19 cellular contexts compared by ENCODE assay signal in the genomic region with DNA sequence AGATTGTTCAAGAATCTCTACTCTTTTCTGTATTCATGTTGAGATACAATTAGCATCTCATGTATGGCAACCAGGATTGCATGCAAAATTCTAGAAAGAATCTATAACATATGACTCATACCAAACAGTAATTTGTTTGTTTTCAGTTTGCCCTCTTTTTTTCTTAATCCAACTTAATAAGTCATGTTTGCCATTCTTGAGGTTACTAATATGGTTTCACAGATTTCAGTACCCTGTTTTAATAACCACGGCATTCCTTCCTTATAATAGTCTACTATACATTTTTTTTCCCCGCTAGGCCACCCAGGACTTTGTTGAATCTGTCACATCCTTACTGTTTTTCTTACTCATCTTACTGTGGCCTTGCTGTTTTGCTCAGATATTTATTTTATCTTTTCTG.
DNase-seq lines count a peak whose midpoint lies in the region; TF ChIP-seq lines count a peak whose summit lies in the region.
"Had no signal": no experiment of that assay in that cellular context is flagged by ENCODE, and none has a peak within 500 bp of the region (broad histone marks: within the 10 kb centered on the region; RNA-seq: fewer than 3 reads in every experiment).

No MANE protein-coding gene starts in this region.

- H4K20me1 ChIP-seq in smooth muscle cell (ENCODE audit: low read depth) = no peaks in the 10 kb centered on the region

- H3K4me2 ChIP-seq in smooth muscle cell = no peak overlapping the region

- DNase-seq in DMS53 (lab: John Stamatoyannopoulos, UW) (peak; percentile 7), DMS53 treated with DMSO at 0.1 percent for 48 hours (lab: John Stamatoyannopoulos, UW; ENCODE audit: unreplicated experiment) (no peak), RPMI7951 (ENCODE audit: low read depth) (peak; percentile 72), epidermal melanocyte (ENCODE audit: insufficient read length, low spot score) (peak; percentile 25), smooth muscle cell (lab: John Stamatoyannopoulos, UW; ENCODE audit: unreplicated experiment) (no peak), NCI-H146 (lab: John Stamatoyannopoulos, UW) (no peak), NCI-H510A treated with DMSO at 0.1 percent for 48 hours (lab: John Stamatoyannopoulos, UW) (no peak), OCI-M2 (lab: John Stamatoyannopoulos, UW; ENCODE audit: unreplicated experiment) (no peak)
- DNase-seq: CD4-positive, CD25-positive, alpha-beta regulatory T cell; DND-41; H7; left ventricle myocardium inferior; NCI-H1092 treated with DMSO at 0.1 percent for 48 hours; NCI-H2107; NCI-H526 treated with DMSO at 0.1 percent for 48 hours; spleen; T-helper 9 cell had no signal

- H3F3A ChIP-seq in smooth muscle cell (ENCODE audit: low read depth) = peaks cover 12% of the 10 kb centered on the region

- H3K27me3 ChIP-seq in smooth muscle cell (ENCODE audit: low read depth) = no peaks in the 10 kb centered on the region
- H3K27me3 ChIP-seq: spleen had no signal

- H3K4me1 ChIP-seq in smooth muscle cell (ENCODE audit: low read depth) = peaks cover 9% of the 10 kb centered on the region
- H3K4me1 ChIP-seq: left ventricle myocardium inferior, prostate gland, spleen had no signal

- H3K36me3 ChIP-seq in smooth muscle cell (ENCODE audit: low read depth) = peaks cover 2% of the 10 kb centered on the region
- H3K36me3 ChIP-seq: left ventricle myocardium inferior, prostate gland, spleen had no signal

- 28% methylated on average over 2 of the region's 2 CpGs for WGBS in smooth muscle cell (ENCODE audit: low lambda C conversion rate)

- H3K9ac ChIP-seq in smooth muscle cell (ENCODE audit: low read depth) = no peak overlapping the region

- no peak overlapping the region for H2AFZ ChIP-seq in smooth muscle cell (ENCODE audit: low read depth)

- no peaks in the 10 kb centered on the region for H3K9me3 ChIP-seq in smooth muscle cell (replicated peaks; ENCODE audit: low read depth)
- H3K9me3 ChIP-seq: prostate gland had no signal

- H3K79me2 ChIP-seq in smooth muscle cell (ENCODE audit: low read depth) = no peaks in the 10 kb centered on the region

- no peak for TF ChIP-seq CTCF in smooth muscle cell (IDR thresholded peaks at IDR 0.05; ENCODE audit: borderline replicate concordance, insufficient read depth, poor library complexity, severe bottlenecking)

- H3K27ac ChIP-seq in smooth muscle cell (ENCODE audit: low read depth) = peak overlapping the region; percentile 74
- H3K27ac ChIP-seq: 22Rv1, left ventricle myocardium inferior, prostate gland, spleen had no signal

- no peak overlapping the region for H3K4me3 ChIP-seq in smooth muscle cell
- H3K4me3 ChIP-seq: left ventricle myocardium inferior, prostate gland, spleen had no signal

Comparison
In these comparisons a context has a peak if more than half of its experiments do, and no peak if none do; other contexts are left out.
1. DNase-seq: peak in DMS53 (single experiment), RPMI7951 (single experiment) and epidermal melanocyte (single experiment); none in DMS53 treated with DMSO at 0.1 percent for 48 hours (single experiment), smooth muscle cell (single experiment), NCI-H146 (single experiment), NCI-H510A treated with DMSO at 0.1 percent for 48 hours (single experiment) and OCI-M2 (single experiment).